Comparison of ENCODE assay signal across 2 cellular contexts in the genomic region with DNA sequence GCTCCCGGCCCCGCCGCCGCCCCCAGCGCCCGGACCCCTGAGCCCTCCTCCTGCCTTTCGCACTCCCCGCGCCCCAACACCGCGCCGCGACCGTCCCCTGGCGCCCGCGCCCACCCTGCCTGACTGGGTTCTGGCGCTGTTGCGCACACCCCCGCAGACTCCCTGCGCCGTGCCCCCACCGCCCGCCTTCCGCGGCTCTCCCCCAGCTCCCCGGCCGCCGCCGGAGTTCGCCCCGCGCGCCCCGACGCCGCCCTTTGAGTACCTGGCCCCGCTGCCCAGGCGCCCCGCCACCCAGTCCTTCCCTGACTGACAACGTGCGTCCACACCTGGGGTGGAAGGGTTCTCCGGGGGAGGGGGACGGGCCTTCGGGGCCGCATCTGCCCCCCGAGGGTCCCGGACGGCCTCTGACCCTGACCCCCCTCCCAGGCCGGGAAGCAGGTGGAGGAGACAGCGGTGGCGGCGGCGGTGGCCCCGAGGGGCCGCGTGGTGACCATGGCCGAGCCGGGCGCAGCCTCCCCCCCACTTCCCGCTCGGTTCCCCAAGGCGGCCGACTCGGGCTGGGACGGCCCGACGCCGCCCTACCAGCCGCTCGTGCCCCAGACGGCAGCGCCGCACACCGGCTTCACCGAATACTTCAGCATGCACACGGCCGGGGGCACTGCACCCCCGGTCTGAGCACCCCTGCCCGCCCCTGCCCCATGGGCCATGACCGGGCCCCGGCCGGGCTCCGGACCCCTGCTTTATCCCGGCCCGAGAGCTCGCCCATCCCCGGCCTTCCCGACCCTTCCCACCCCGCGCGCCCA.
TF ChIP-seq lines count a peak whose summit lies in the region.

No MANE protein-coding gene starts in this region.

TF ChIP-seq in IMR-90, 13 proteins besides CTCF, POLR2A, EP300 and RAD21:
- TF ChIP-seq ELK1 (IDR thresholded peaks at IDR 0.05; ENCODE audit: borderline replicate concordance, low read depth, low read length) = no peak
TF ChIP-seq in IMR-90: peak in this region for 0.

TF ChIP-seq in GM12878, 131 proteins besides CTCF, POLR2A, EP300 and RAD21:
- TF ChIP-seq RFX5 (IDR thresholded peaks at IDR 0.05; ENCODE audit: low read depth, low read length) = no peak
- TF ChIP-seq BHLHE40 (IDR thresholded peaks at IDR 0.05; ENCODE audit: borderline replicate concordance in 1 of 2, low read depth in 2 of 2, low read length in 1 of 2) = peak in 1 of 2 experiments; percentile 25; a peak in 1 of 4 replicates
- TF ChIP-seq SUZ12 (IDR thresholded peaks at IDR 0.05; ENCODE audit: unreplicated experiment) = peak; percentile 39
- TF ChIP-seq DPF2 (IDR thresholded peaks at IDR 0.05) = 0 out of 2 replicates have a peak, but pooled peaks have one; percentile 20
- peak; percentile 70 for TF ChIP-seq IKZF1 (conservative IDR thresholded peaks at IDR 0.05)
- TF ChIP-seq TCF12 (IDR thresholded peaks at IDR 0.05; ENCODE audit: low read depth, low read length) = no peak
- TF ChIP-seq MTA2 (IDR thresholded peaks at IDR 0.05; ENCODE audit: low read depth) = no peak
